Comparison of ENCODE assay signal across 14 cellular contexts in genomic region chr15:82129769-82130168, GRCh38.
DNase-seq lines count a peak whose midpoint lies in the region; TF ChIP-seq lines count a peak whose summit lies in the region.
"Had no signal": no experiment of that assay in that cellular context is flagged by ENCODE, and none has a peak within 500 bp of the region (broad histone marks: within the 10 kb centered on the region; RNA-seq: fewer than 3 reads in every experiment).

No MANE protein-coding gene starts in this region.

- H3K27me3 ChIP-seq in H7 (ENCODE audit: control insufficient read depth, insufficient read depth, low read length), result no peaks in the 10 kb centered on the region

- H3K9me3 ChIP-seq in SK-N-MC (ENCODE audit: low read depth, low read length), result no peaks in the 10 kb centered on the region

- peak; percentile 90 for DNase-seq in GM04504 (ENCODE audit: low read depth)
- no peak for DNase-seq in SK-N-MC (ENCODE audit: low read depth, low spot score)
- DNase-seq in fibroblast of villous mesenchyme (ENCODE audit: low read depth), result peak; percentile 97
- DNase-seq in smooth muscle cell of the brain vasculature (ENCODE audit: low read depth, low spot score), result peak; percentile 26
- no peak for DNase-seq in iPS-NIHi7 (ENCODE audit: extremely low spot score)
- no peak for DNase-seq in H7
- DNase-seq in H4 (ENCODE audit: low spot score), result no peak
- no peak for DNase-seq in germinal center (ENCODE audit: low spot score)
- DNase-seq: activated CD4-positive, alpha-beta T cell treated with anti-CD3 and anti-CD28 coated beads for 4 hours; activated effector memory CD4-positive, alpha-beta T cell treated with anti-CD3 and anti-CD28 coated beads, Interleukin-2, amount 50 U/mL, for 16 hours; DMS153; KBM-7; stimulated activated CD4-positive, alpha-beta T cell treated with anti-CD3 and anti-CD28 coated beads, Interleukin-2, amount 100 ng/mL, for 24 hours; stimulated activated naive CD8-positive, alpha-beta T cell treated with anti-CD3 and anti-CD28 coated beads, Interleukin-15, amount 100 ng/mL, for 72 hours had no signal

- no peak overlapping the region for H3K27ac ChIP-seq in SK-N-MC

- H3K9ac ChIP-seq in SK-N-MC (ENCODE audit: insufficient read length), result no peak overlapping the region

- H3K36me3 ChIP-seq in SK-N-MC (ENCODE audit: insufficient read depth, low read length), result no peaks in the 10 kb centered on the region
- H3K36me3 ChIP-seq in H7 (replicated peaks; ENCODE audit: control insufficient read depth, insufficient read depth, low read length), result no peaks in the 10 kb centered on the region; the same call in none of the 2 replicates

- H3K4me3 ChIP-seq in SK-N-MC (0 out of 2 replicates have a peak overlapping the region, but pooled peaks have one; percentile 17), fibroblast of villous mesenchyme (ENCODE audit: low read depth, low read length) (no peak overlapping the region), H7 (ENCODE audit: insufficient read depth, low read depth, low read length) (no peak overlapping the region)

- no peak for TF ChIP-seq CTCF in fibroblast of villous mesenchyme (IDR thresholded peaks at IDR 0.05; ENCODE audit: insufficient read depth, low read depth, low read length)

Comparison
In these comparisons a context has a peak if more than half of its experiments do, and no peak if none do; other contexts are left out.
1. DNase-seq: peak in GM04504 (single experiment), fibroblast of villous mesenchyme (single experiment) and smooth muscle cell of the brain vasculature (single experiment); none in SK-N-MC (single experiment), iPS-NIHi7 (single experiment), H7 (single experiment), H4 (single experiment) and germinal center (single experiment).